In genomic region chr11:3144296-3145205, GRCh38 we compare ENCODE assay signal across 1 cellular context.
TF ChIP-seq lines count a peak whose summit lies in the region.

No MANE protein-coding gene starts in this region.

TF ChIP-seq in H1, 55 proteins besides CTCF, POLR2A, EP300 and RAD21 (continued from another document):
- TF ChIP-seq KDM5A (IDR thresholded peaks at IDR 0.05; ENCODE audit: low read length) (no peak), SIRT6 (IDR thresholded peaks at IDR 0.05; ENCODE audit: low read length) (no peak), JUND (IDR thresholded peaks at IDR 0.05; ENCODE audit: low read length) (no peak), ASH2L (IDR thresholded peaks at IDR 0.05; ENCODE audit: low read length) (no peak), CBX5 (IDR thresholded peaks at IDR 0.05; ENCODE audit: low read depth, low read length) (no peak)
TF ChIP-seq in H1: peak in this region for 0.
